Comparison of ENCODE assay signal across 8 cellular contexts in genomic region chr3:43287514-43287913, GRCh38. TPM values are rescaled to one million over a fixed set of nuclear protein-coding genes. Genes with fewer than 3 reads are reported as not detected.
DNase-seq lines count a peak whose midpoint lies in the region; ATAC-seq and TF ChIP-seq lines count a peak whose summit lies in the region.

No MANE protein-coding gene starts in this region.

- H3K4me1 ChIP-seq in thyroid gland, result peaks cover 30 to 39% of the 10 kb centered on the region in 2 donors

- H3K36me3 Mint-ChIP-seq in activated CD8-positive, alpha-beta memory T cell treated with anti-CD3 and anti-CD28 coated beads, Interleukin-2, amount 10 ng/mL, durations not matched to agents 7 days and 5 days, result peaks cover 21% of the 10 kb centered on the region
- peaks cover 9% of the 10 kb centered on the region for H3K36me3 Mint-ChIP-seq in activated naive CD8-positive, alpha-beta T cell treated with anti-CD3 and anti-CD28 coated beads, Interleukin-2, amount 10 ng/mL, durations not matched to agents 7 days and 5 days

- H3K4me1 Mint-ChIP-seq in activated CD8-positive, alpha-beta memory T cell treated with anti-CD3 and anti-CD28 coated beads, Interleukin-2, amount 10 ng/mL, durations not matched to agents 7 days and 5 days, result peaks cover 45% of the 10 kb centered on the region
- H3K4me1 Mint-ChIP-seq in activated naive CD8-positive, alpha-beta T cell treated with anti-CD3 and anti-CD28 coated beads, Interleukin-2, amount 10 ng/mL, durations not matched to agents 7 days and 5 days, result peaks cover 37% of the 10 kb centered on the region

- peaks cover 2% of the 10 kb centered on the region for H3K27me3 Mint-ChIP-seq in activated CD8-positive, alpha-beta memory T cell treated with anti-CD3 and anti-CD28 coated beads, Interleukin-2, amount 10 ng/mL, durations not matched to agents 7 days and 5 days
- no peaks in the 10 kb centered on the region for H3K27me3 Mint-ChIP-seq in activated naive CD8-positive, alpha-beta T cell treated with anti-CD3 and anti-CD28 coated beads, Interleukin-2, amount 10 ng/mL, durations not matched to agents 7 days and 5 days

- no peak for TF ChIP-seq CTCF in thyroid gland (IDR thresholded peaks at IDR 0.05)

- H3K4me3 ChIP-seq in thyroid gland (replicated peaks in 1 of 3), result peak overlapping the region; percentile 34 to 51 (median 47)

- H3K36me3 ChIP-seq in thyroid gland, result no peaks in the 10 kb centered on the region

- no peaks in the 10 kb centered on the region for H3K9me3 ChIP-seq in thyroid gland

- CTCF ChIA-PET in activated CD8-positive, alpha-beta memory T cell treated with anti-CD3 and anti-CD28 coated beads, Interleukin-2, amount 10 ng/mL, durations not matched to agents 7 days and 5 days (lab: Charles Lee), result interaction anchor here (2.8 to 3.3 kb wide), 2 partner anchors 59 to 125 kb away, joined by 15 to 23 read pairs; no protein-coding TSS in a partner anchor

- POLR2A ChIA-PET in activated naive CD8-positive, alpha-beta T cell treated with anti-CD3 and anti-CD28 coated beads, Interleukin-2, amount 10 ng/mL, durations not matched to agents 7 days and 5 days (lab: Charles Lee), result interaction anchor here (0.7 to 7.1 kb wide), 5 partner anchors 10 to 215 kb away, joined by 3 to 46 read pairs (median 25); no protein-coding TSS in a partner anchor

- no peak for TF ChIP-seq POLR2A in thyroid gland (IDR thresholded peaks at IDR 0.05)

- H3K27me3 ChIP-seq in layer of hippocampus (ENCODE audit: control insufficient read depth, insufficient read depth, low read length), result no peaks in the 10 kb centered on the region
- H3K27me3 ChIP-seq in thyroid gland, result no peaks in the 10 kb centered on the region

- no peak for ATAC-seq in activated CD8-positive, alpha-beta memory T cell treated with anti-CD3 and anti-CD28 coated beads, Interleukin-2, amount 10 ng/mL, durations not matched to agents 7 days and 5 days
- ATAC-seq in activated naive CD8-positive, alpha-beta T cell treated with anti-CD3 and anti-CD28 coated beads, Interleukin-2, amount 10 ng/mL, durations not matched to agents 7 days and 5 days (ENCODE audit: low read depth), result no peak
- ATAC-seq in HG02840 (IDR thresholded peaks at IDR 0.05; ENCODE audit: low FRiP score, unreplicated experiment), result no peak

- intact Hi-C loops in thyroid gland (cut with DNase I), result no loop called here

- no peak for DNase-seq in activated CD8-positive, alpha-beta memory T cell treated with anti-CD3 and anti-CD28 coated beads, Interleukin-2, amount 10 ng/mL, durations not matched to agents 7 days and 5 days
- DNase-seq in activated CD8-positive, alpha-beta memory T cell treated with anti-CD3 and anti-CD28 coated beads for 24 hours, result no peak
- DNase-seq in activated naive CD8-positive, alpha-beta T cell treated with anti-CD3 and anti-CD28 coated beads, Interleukin-2, amount 10 ng/mL, durations not matched to agents 7 days and 5 days, result no peak
- DNase-seq in thyroid gland (no peak), HK-2 (ENCODE audit: unreplicated experiment) (no peak)
- no peak for DNase-seq in central memory CD4-positive, alpha-beta T cell

- WGBS in thyroid gland, 2 donors, result 23 to 33% methylated on average over 4 of the region's 4 CpGs

- no peaks in the 10 kb centered on the region for H3K9me3 Mint-ChIP-seq in activated CD8-positive, alpha-beta memory T cell treated with anti-CD3 and anti-CD28 coated beads, Interleukin-2, amount 10 ng/mL, durations not matched to agents 7 days and 5 days (ENCODE audit: low read depth)
- no peaks in the 10 kb centered on the region for H3K9me3 Mint-ChIP-seq in activated naive CD8-positive, alpha-beta T cell treated with anti-CD3 and anti-CD28 coated beads, Interleukin-2, amount 10 ng/mL, durations not matched to agents 7 days and 5 days

- H3K27ac Mint-ChIP-seq in activated CD8-positive, alpha-beta memory T cell treated with anti-CD3 and anti-CD28 coated beads, Interleukin-2, amount 10 ng/mL, durations not matched to agents 7 days and 5 days, result peak overlapping the region; percentile 97
- peak overlapping the region; percentile 92 for H3K27ac Mint-ChIP-seq in activated naive CD8-positive, alpha-beta T cell treated with anti-CD3 and anti-CD28 coated beads, Interleukin-2, amount 10 ng/mL, durations not matched to agents 7 days and 5 days

- peak overlapping the region; percentile 48 for H3K27ac ChIP-seq in layer of hippocampus (ENCODE audit: low read depth, low read length)
- peak overlapping the region; percentile 72 to 88 (median 88) for H3K27ac ChIP-seq in thyroid gland

- H3K4me3 Mint-ChIP-seq in activated CD8-positive, alpha-beta memory T cell treated with anti-CD3 and anti-CD28 coated beads, Interleukin-2, amount 10 ng/mL, durations not matched to agents 7 days and 5 days, result peak overlapping the region; percentile 99
- peak overlapping the region; percentile 95 for H3K4me3 Mint-ChIP-seq in activated naive CD8-positive, alpha-beta T cell treated with anti-CD3 and anti-CD28 coated beads, Interleukin-2, amount 10 ng/mL, durations not matched to agents 7 days and 5 days

RNA-seq across cellular contexts. Expression of gene SNRK, which starts 1.2 kb away (rescaled TPM):
- total RNA-seq in activated CD8-positive, alpha-beta memory T cell treated with anti-CD3 and anti-CD28 coated beads, Interleukin-2, amount 10 ng/mL, durations not matched to agents 7 days and 5 days, result 10 to 100 TPM; 47.7 to 57.2 TPM
- total RNA-seq in activated naive CD8-positive, alpha-beta T cell treated with anti-CD3 and anti-CD28 coated beads, Interleukin-2, amount 10 ng/mL, durations not matched to agents 7 days and 5 days, result 10 to 100 TPM; 70.7 to 73.6 TPM
- 10 to 100 TPM; 44.2 to 90.5 (median 65.0) TPM for total RNA-seq in thyroid gland
